In the genomic region with DNA sequence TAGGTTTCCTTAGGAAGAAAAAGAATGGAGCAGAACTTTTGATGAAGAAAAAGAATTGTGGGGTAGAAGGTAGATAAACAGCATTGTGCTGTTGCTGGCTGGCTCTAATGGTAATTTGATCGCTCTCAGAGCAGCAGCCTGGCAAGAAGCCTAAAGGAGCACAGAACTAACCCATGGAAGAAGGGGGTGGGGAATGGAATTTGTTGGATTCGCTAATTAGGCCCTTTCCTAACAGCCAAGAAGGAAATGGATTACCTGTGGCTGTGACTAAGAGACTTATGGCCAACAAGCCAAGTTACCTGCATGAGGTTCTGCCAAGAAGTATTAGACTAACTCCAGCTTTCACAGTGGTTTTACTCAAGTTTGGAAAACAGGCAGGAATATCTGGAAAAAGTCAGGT, we compare ENCODE assay signal across 8 cellular contexts.
DNase-seq lines count a peak whose midpoint lies in the region; ATAC-seq lines count a peak whose summit lies in the region.

No MANE protein-coding gene starts in this region.

- H3K27me3 ChIP-seq in adipocyte (replicated peaks; ENCODE audit: control insufficient read depth, insufficient read depth, low read length): no peaks in the 10 kb centered on the region

- no peak overlapping the region for H3K9ac ChIP-seq in adipocyte (ENCODE audit: low read length)

- peaks cover 24% of the 10 kb centered on the region for H3K4me1 ChIP-seq in adipocyte (ENCODE audit: control insufficient read depth, insufficient read depth, low read length)

- H3K9me3 ChIP-seq in adipocyte (ENCODE audit: control insufficient read depth, low read length): no peaks in the 10 kb centered on the region

- peak; percentile 51 for DNase-seq in COLO668 (lab: John Stamatoyannopoulos, UW; ENCODE audit: unreplicated experiment)
- peak; percentile 89 for DNase-seq in NCI-H146 (lab: John Stamatoyannopoulos, UW)
- DNase-seq in adipocyte (ENCODE audit: low read depth): peak; percentile 76
- peak; percentile 39 for DNase-seq in kidney glomerular epithelial cell (lab: John Stamatoyannopoulos, UW)
- no peak for DNase-seq in dermis blood vessel endothelial cell
- no peak for DNase-seq in epidermal melanocyte (ENCODE audit: insufficient read length, low spot score)

- no peak for ATAC-seq in HG02623 (IDR thresholded peaks at IDR 0.05; ENCODE audit: unreplicated experiment)
- ATAC-seq in HG03469 (IDR thresholded peaks at IDR 0.05; ENCODE audit: unreplicated experiment): no peak

- no peak overlapping the region for H3K4me3 ChIP-seq in adipocyte (ENCODE audit: low read length)

- H3K36me3 ChIP-seq in adipocyte (ENCODE audit: control insufficient read depth, insufficient read depth, low read length, severe bottlenecking): no peaks in the 10 kb centered on the region

Comparison
In these comparisons a context has a peak if more than half of its experiments do, and no peak if none do; other contexts are left out.
1. DNase-seq: peak in COLO668 (single experiment), NCI-H146 (single experiment), adipocyte (single experiment) and kidney glomerular epithelial cell (single experiment); none in dermis blood vessel endothelial cell (single experiment) and epidermal melanocyte (single experiment).